Comparison of ENCODE assay signal across 20 cellular contexts in genomic region chr17:68319420-68320162, GRCh38. TPM values are rescaled to one million over a fixed set of nuclear protein-coding genes. Genes with fewer than 3 reads are reported as not detected.
DNase-seq lines count a peak whose midpoint lies in the region; ATAC-seq and TF ChIP-seq lines count a peak whose summit lies in the region.
"Had no signal": no experiment of that assay in that cellular context is flagged by ENCODE, and none has a peak within 500 bp of the region (broad histone marks: within the 10 kb centered on the region; RNA-seq: fewer than 3 reads in every experiment).

No MANE protein-coding gene starts in this region.

- peak overlapping the region; percentile 90 to 96 (median 93) for H3K27ac Mint-ChIP-seq in CD14-positive monocyte
- H3K27ac Mint-ChIP-seq in naive thymus-derived CD4-positive, alpha-beta T cell = no peak overlapping the region
- H3K27ac Mint-ChIP-seq: nephron had no signal

- H3K27me3 ChIP-seq in adrenal gland = no peaks in the 10 kb centered on the region
- no peaks in the 10 kb centered on the region for H3K27me3 ChIP-seq in naive thymus-derived CD4-positive, alpha-beta T cell (ENCODE audit: control insufficient read depth in 2 of 2, insufficient read depth in 2 of 2, low read length in 2 of 2)
- H3K27me3 ChIP-seq in HAP-1 (ENCODE audit: low read depth) = no peaks in the 10 kb centered on the region
- H3K27me3 ChIP-seq: esophagus squamous epithelium, hepatocyte, Peyer's patch, tibial nerve had no signal

- H3K4me1 Mint-ChIP-seq in CD14-positive monocyte = peaks cover 64% of the 10 kb centered on the region
- H3K4me1 Mint-ChIP-seq in naive thymus-derived CD4-positive, alpha-beta T cell = peaks cover 20 to 63% (median 42%) of the 10 kb centered on the region in 7 donors
- H3K4me1 Mint-ChIP-seq: nephron had no signal

- peaks cover 10 to 20% of the 10 kb centered on the region in 2 donors for H3K4me1 ChIP-seq in adrenal gland (replicated peaks in 1 of 2)
- H3K4me1 ChIP-seq in naive thymus-derived CD4-positive, alpha-beta T cell (ENCODE audit: control insufficient read depth in 2 of 2, insufficient read depth in 2 of 2, low read length in 2 of 2) = peaks cover 25 to 28% of the 10 kb centered on the region in 2 donors
- peaks cover 16% of the 10 kb centered on the region for H3K4me1 ChIP-seq in HAP-1
- H3K4me1 ChIP-seq: Peyer's patch, tibial nerve had no signal

- peaks cover 13 to 31% of the 10 kb centered on the region in 2 donors for H3K36me3 Mint-ChIP-seq in CD14-positive monocyte
- H3K36me3 Mint-ChIP-seq in naive thymus-derived CD4-positive, alpha-beta T cell = peaks cover 0 to 10% (median 8%) of the 10 kb centered on the region in 5 donors

- CTCF ChIA-PET in naive thymus-derived CD4-positive, alpha-beta T cell (lab: Charles Lee) = no interaction called here

- ATAC-seq in HG02943 (IDR thresholded peaks at IDR 0.05; ENCODE audit: low read depth, unreplicated experiment) = peak; percentile 74
- ATAC-seq in naive thymus-derived CD4-positive, alpha-beta T cell = peak; percentile 59
- no peak for ATAC-seq in GM21619 (IDR thresholded peaks at IDR 0.05; ENCODE audit: unreplicated experiment)
- no peak for ATAC-seq in HG02623 (IDR thresholded peaks at IDR 0.05; ENCODE audit: unreplicated experiment)
- ATAC-seq: left colon had no signal

- POLR2A ChIA-PET in naive thymus-derived CD4-positive, alpha-beta T cell (lab: Charles Lee) = interaction anchor here (0.6 to 1.1 kb wide), 4 partner anchors 9 to 60 kb away, joined by 3 to 5 read pairs (median 3); no protein-coding TSS in a partner anchor

- H3K9me3 Mint-ChIP-seq in CD14-positive monocyte = peaks cover 0 to 2% (median 0%) of the 10 kb centered on the region in 7 donors
- H3K9me3 Mint-ChIP-seq in naive thymus-derived CD4-positive, alpha-beta T cell = peaks cover 0 to 4% (median 0%) of the 10 kb centered on the region in 11 donors
- H3K9me3 Mint-ChIP-seq: nephron had no signal

- 82 to 90% (median 86%) methylated on average over 12 of the region's 12 CpGs for WGBS in adrenal gland, 4 donors

- H3K9me3 ChIP-seq in adrenal gland (replicated peaks in 1 of 3) = no peaks in the 10 kb centered on the region
- H3K9me3 ChIP-seq in naive thymus-derived CD4-positive, alpha-beta T cell (ENCODE audit: control insufficient read depth in 2 of 3, low read length in 3 of 3) = no peaks in the 10 kb centered on the region
- no peaks in the 10 kb centered on the region for H3K9me3 ChIP-seq in HAP-1
- H3K9me3 ChIP-seq: esophagus squamous epithelium, Peyer's patch, tibial nerve had no signal

- H3K4me3 ChIP-seq in adrenal gland = no peak overlapping the region
- no peak overlapping the region for H3K4me3 ChIP-seq in naive thymus-derived CD4-positive, alpha-beta T cell (ENCODE audit: low read length)
- no peak overlapping the region for H3K4me3 ChIP-seq in HAP-1
- H3K4me3 ChIP-seq: esophagus squamous epithelium, hepatocyte, Peyer's patch, tibial nerve had no signal

- H3K36me3 ChIP-seq in adrenal gland (replicated peaks in 1 of 2) (no peaks in the 10 kb centered on the region), HAP-1 (replicated peaks) (no peaks in the 10 kb centered on the region)
- no peaks in the 10 kb centered on the region for H3K36me3 ChIP-seq in naive thymus-derived CD4-positive, alpha-beta T cell (ENCODE audit: control insufficient read depth in 2 of 3, insufficient read depth in 3 of 3, low read length in 3 of 3)
- H3K36me3 ChIP-seq: esophagus squamous epithelium, Peyer's patch, tibial nerve had no signal

- H3K27ac ChIP-seq in adrenal gland = peak overlapping the region in 3 of 5 donors; percentile 6 to 81 (median 78)
- H3K27ac ChIP-seq in naive thymus-derived CD4-positive, alpha-beta T cell (ENCODE audit: low read depth, low read length) = no peak overlapping the region
- H3K27ac ChIP-seq: esophagus squamous epithelium, hepatocyte, Peyer's patch, tibial nerve had no signal

- H3K27me3 Mint-ChIP-seq in CD14-positive monocyte (ENCODE audit: low read depth in 3 of 3) = peaks cover 0 to 2% (median 1%) of the 10 kb centered on the region in 3 donors
- H3K27me3 Mint-ChIP-seq in naive thymus-derived CD4-positive, alpha-beta T cell = no peaks in the 10 kb centered on the region

- intact Hi-C loops in CD14-positive monocyte (cut with micrococcal nuclease) (loop anchor here in 1 of 2 donors (5.0 kb wide), 1 partner anchor 38 kb away; no protein-coding TSS in a partner anchor), adrenal gland (cut with DNase I) (no loop called here)
- intact Hi-C loops in naive thymus-derived CD4-positive, alpha-beta T cell (cut with micrococcal nuclease) = no loop called here

- TF ChIP-seq POLR2A in adrenal gland (IDR thresholded peaks at IDR 0.05) = no peak

- TF ChIP-seq CTCF in CD14-positive monocyte (IDR thresholded peaks at IDR 0.05) = no peak
- TF ChIP-seq CTCF in adrenal gland (IDR thresholded peaks at IDR 0.05) = no peak

- in situ Hi-C loops in HAP-1 (cut with MboI; ENCODE audit: low sequenced_read_pairs) = no loop called here

- DNase-seq in CD14-positive monocyte (ENCODE audit: low spot score) (peak; percentile 57), adrenal gland (no peak), AG08396 (ENCODE audit: low spot score) (no peak), HAP-1 (ENCODE audit: low spot score in 2 of 2) (no peak)
- no peak for DNase-seq in naive thymus-derived CD4-positive, alpha-beta T cell
- DNase-seq: activated CD4-positive, CD25-positive, alpha-beta regulatory T cell treated with anti-CD3 and anti-CD28 coated beads, Interleukin-2, amount 50 U/mL, for 72 hours; activated CD8-positive, alpha-beta memory T cell treated with anti-CD3 and anti-CD28 coated beads, Interleukin-2, amount 50 U/mL, for 4 hours; activated naive CD4-positive, alpha-beta T cell; esophagus squamous epithelium; left colon; NCI-H146; NCI-H446 treated with DMSO at 0.1 percent for 48 hours; Peyer's patch; stimulated activated CD4-positive, alpha-beta T cell treated with anti-CD3 and anti-CD28 coated beads, Interleukin-2, amount 100 ng/mL, for 48 hours had no signal

- H3K4me3 Mint-ChIP-seq in CD14-positive monocyte = peak overlapping the region in 1 of 2 donors; percentile 12
- H3K4me3 Mint-ChIP-seq in naive thymus-derived CD4-positive, alpha-beta T cell = no peak overlapping the region
- H3K4me3 Mint-ChIP-seq: nephron had no signal

RNA-seq across cellular contexts. Expression of gene ARSG, which starts 28.3 kb away (rescaled TPM):
- polyA plus RNA-seq in CD14-positive monocyte (10 to 100 TPM; 15.5 to 19.2 TPM), adrenal gland (10 to 100 TPM in 1 of 3 donors, 1 to 10 TPM in 2; 2.1 to 22.9 (median 3.1) TPM)
- total RNA-seq in adrenal gland = 10 to 100 TPM in 4 of 8 donors, 1 to 10 TPM in 4; 7.3 to 49.6 (median 12.7) TPM
- 10 to 100 TPM in 4 of 5 experiments, 1 to 10 TPM in 1; 7.3 to 20.0 (median 13.2) TPM for total RNA-seq in naive thymus-derived CD4-positive, alpha-beta T cell
- polyA plus RNA-seq in naive thymus-derived CD4-positive, alpha-beta T cell = 1 to 10 TPM; 7.9 to 8.5 TPM

RNA-seq across cellular contexts. Expression of gene SLC16A6, which starts 28.7 kb away (rescaled TPM):
- 10 to 100 TPM; 12.3 to 14.0 TPM for polyA plus RNA-seq in CD14-positive monocyte
- 10 to 100 TPM in 1 of 8 donors, 1 to 10 TPM in 6, under 1 TPM in 1; 0.84 to 83.0 (median 2.5) TPM for total RNA-seq in adrenal gland
- 10 to 100 TPM in 1 of 3 donors, 1 to 10 TPM in 1, under 1 TPM in 1; 0.47 to 59.7 (median 1.1) TPM for polyA plus RNA-seq in adrenal gland
- total RNA-seq in naive thymus-derived CD4-positive, alpha-beta T cell = 10 to 100 TPM in 1 of 5 experiments, 1 to 10 TPM in 4; 4.0 to 12.5 (median 6.8) TPM
- 1 to 10 TPM in 1 of 2 donors, under 1 TPM in 1; 0.74 to 1.1 TPM for polyA plus RNA-seq in naive thymus-derived CD4-positive, alpha-beta T cell
- total RNA-seq: hepatocyte had no signal

Comparison
In these comparisons a context has a peak if more than half of its experiments do, and no peak if none do; other contexts are left out.
1. H3K27ac Mint-ChIP-seq: peak in CD14-positive monocyte (7 of 7); none in naive thymus-derived CD4-positive, alpha-beta T cell (0 of 9).
2. ATAC-seq: peak in HG02943 (single experiment) and naive thymus-derived CD4-positive, alpha-beta T cell (single experiment); none in GM21619 (single experiment) and HG02623 (single experiment).